Comparison of ENCODE assay signal across 9 cellular contexts in the genomic region with DNA sequence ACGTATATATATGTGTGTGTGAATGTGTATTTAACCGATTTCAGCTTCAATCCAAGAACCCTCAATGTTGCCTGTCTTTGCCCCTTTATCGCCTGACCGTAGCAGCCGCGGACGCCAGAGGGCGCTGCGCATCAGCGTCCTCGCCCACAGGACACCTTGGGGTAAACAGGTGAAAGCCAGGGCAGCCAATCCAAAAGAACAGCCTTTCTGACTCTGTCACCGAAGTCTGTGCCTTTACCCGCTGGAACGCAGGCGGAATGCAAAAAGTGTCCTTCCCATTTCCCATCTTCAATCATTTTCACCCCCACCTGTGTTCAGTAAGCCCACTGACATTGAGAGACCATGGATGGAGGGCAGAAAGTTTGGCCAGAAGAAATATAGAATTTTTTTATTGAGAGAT. TPM values are rescaled to one million over a fixed set of nuclear protein-coding genes. Genes with fewer than 3 reads are reported as not detected.
DNase-seq lines count a peak whose midpoint lies in the region; ATAC-seq and TF ChIP-seq lines count a peak whose summit lies in the region.
"Had no signal": no experiment of that assay in that cellular context is flagged by ENCODE, and none has a peak within 500 bp of the region (broad histone marks: within the 10 kb centered on the region; RNA-seq: fewer than 3 reads in every experiment).

No MANE protein-coding gene starts in this region.

- H3K9me3 Mint-ChIP-seq in Calu3 (ENCODE audit: low read depth, unreplicated experiment) (peaks cover 2% of the 10 kb centered on the region), nephron progenitor cell (no peaks in the 10 kb centered on the region)

- no peaks in the 10 kb centered on the region for H3F3A ChIP-seq in OCI-LY1 (ENCODE audit: insufficient read depth, low read length)

- DNase-seq in Calu3 (peak; percentile 92), mammary epithelial cell (peak; percentile 29), nephron progenitor cell (peak; percentile 78), putamen (ENCODE audit: low spot score) (no peak), MG63 (no peak)

- ATAC-seq in GM19023 (IDR thresholded peaks at IDR 0.05; ENCODE audit: unreplicated experiment) (peak; percentile 82), HG03066 (IDR thresholded peaks at IDR 0.05; ENCODE audit: low read depth, unreplicated experiment) (peak; percentile 65)

- no peaks in the 10 kb centered on the region for H3K79me2 ChIP-seq in OCI-LY1 (ENCODE audit: insufficient read depth, low read length)
- H3K79me2 ChIP-seq in mammary epithelial cell (ENCODE audit: insufficient read depth, low read length): no peaks in the 10 kb centered on the region

- peaks cover 9% of the 10 kb centered on the region for H3K4me1 Mint-ChIP-seq in Calu3 (ENCODE audit: low read depth, unreplicated experiment)
- H3K4me1 Mint-ChIP-seq in nephron progenitor cell: peaks cover 38% of the 10 kb centered on the region

- CTCF ChIA-PET in Calu3 (lab: Charles Lee) (interaction anchor here (0.6 to 1.1 kb wide), 8 partner anchors 10 to 302 kb away, joined by 3 to 7 read pairs (median 3); no protein-coding TSS in a partner anchor), mammary epithelial cell (lab: Charles Lee; ENCODE audit: low non-redundant PET) (no interaction called here)

- H3K27ac ChIP-seq in OCI-LY1 (ENCODE audit: low read depth, low read length, poor library complexity, severe bottlenecking) (no peak overlapping the region), mammary epithelial cell (ENCODE audit: insufficient read depth, low read depth, low read length) (no peak overlapping the region)

- H3K36me3 Mint-ChIP-seq in Calu3 (ENCODE audit: insufficient read depth, unreplicated experiment): no peaks in the 10 kb centered on the region
- H3K36me3 Mint-ChIP-seq in nephron progenitor cell (ENCODE audit: low read depth): no peaks in the 10 kb centered on the region

- H3K36me3 ChIP-seq in OCI-LY1 (ENCODE audit: insufficient read depth, low read length) (no peaks in the 10 kb centered on the region), mammary epithelial cell (ENCODE audit: insufficient read depth, low read length) (no peaks in the 10 kb centered on the region), MG63 (no peaks in the 10 kb centered on the region)

- no peak overlapping the region for H3K4me3 ChIP-seq in OCI-LY1 (ENCODE audit: low read depth, low read length, poor library complexity, severe bottlenecking)
- H3K4me3 ChIP-seq in mammary epithelial cell (replicated peaks in 1 of 3; ENCODE audit: insufficient read depth in 1 of 3, low read depth in 2 of 3, low read length in 3 of 3): no peak overlapping the region
- H3K4me3 ChIP-seq in MG63: no peak overlapping the region

- peak; percentile 96 for TF ChIP-seq CTCF in Calu3 (IDR thresholded peaks at IDR 0.05; ENCODE audit: unreplicated experiment)
- peak; percentile 96 for TF ChIP-seq CTCF in OCI-LY1 (IDR thresholded peaks at IDR 0.05; ENCODE audit: low read length)
- TF ChIP-seq CTCF in mammary epithelial cell (conservative IDR thresholded peaks at IDR 0.05 in 1 of 2, IDR thresholded peaks at IDR 0.05 in 1 of 2; ENCODE audit: extremely low read depth in 1 of 2, insufficient read depth in 1 of 2, low read depth in 1 of 2, low read length in 2 of 2): peak; percentile 78 to 81
- peak; percentile 89 for TF ChIP-seq CTCF in nephron progenitor cell (IDR thresholded peaks at IDR 0.05)

- H3K4me1 ChIP-seq in OCI-LY1 (ENCODE audit: insufficient read depth, low read length, severe bottlenecking) (no peaks in the 10 kb centered on the region), mammary epithelial cell (ENCODE audit: insufficient read depth, low read length) (no peaks in the 10 kb centered on the region)

- no peaks in the 10 kb centered on the region for H4K20me1 ChIP-seq in OCI-LY1 (ENCODE audit: insufficient read depth, low read length)
- no peaks in the 10 kb centered on the region for H4K20me1 ChIP-seq in mammary epithelial cell (ENCODE audit: insufficient read depth, low read length)

- H3K27me3 Mint-ChIP-seq in Calu3 (ENCODE audit: unreplicated experiment): peaks cover 45% of the 10 kb centered on the region
- H3K27me3 Mint-ChIP-seq in nephron progenitor cell (ENCODE audit: low read depth, poor library complexity): peaks cover 100% of the 10 kb centered on the region

- no peak overlapping the region for H2AFZ ChIP-seq in OCI-LY1 (ENCODE audit: low read length)
- H2AFZ ChIP-seq in mammary epithelial cell (ENCODE audit: low read depth, low read length): no peak overlapping the region

- dilution Hi-C loops in mammary epithelial cell (cut with HindIII; ENCODE audit: low sequenced_read_pairs): no loop called here

- in situ Hi-C loops in mammary epithelial cell (cut with MboI; ENCODE audit: low sequenced_read_pairs in 2 of 2): no loop called here

- H3K27me3 ChIP-seq in OCI-LY1 (ENCODE audit: insufficient read depth, low read length) (no peaks in the 10 kb centered on the region), mammary epithelial cell (ENCODE audit: insufficient read depth, low read length) (peaks cover 48% of the 10 kb centered on the region), MG63 (peaks cover 18% of the 10 kb centered on the region)

- no TSS peak for BruUV-seq in Calu3 (replicated peaks; lab: Mats Ljungman, UMichigan)
- no TSS peak for BruUV-seq in mammary epithelial cell (replicated peaks; lab: Mats Ljungman, UMichigan)

- H3K4me3 Mint-ChIP-seq in Calu3 (ENCODE audit: low read depth, unreplicated experiment) (peak overlapping the region; percentile 63), nephron progenitor cell (no peak overlapping the region)

- H3K9me2 ChIP-seq in OCI-LY1 (ENCODE audit: low read depth, low read length): no peaks in the 10 kb centered on the region

- H3K9ac ChIP-seq in OCI-LY1 (ENCODE audit: low read length) (no peak overlapping the region), mammary epithelial cell (ENCODE audit: insufficient read depth, low read length) (no peak overlapping the region)

- H3K27ac Mint-ChIP-seq in Calu3 (ENCODE audit: unreplicated experiment) (no peak overlapping the region), nephron progenitor cell (no peak overlapping the region)

- H3K9me3 ChIP-seq in OCI-LY1 (ENCODE audit: low read length) (no peaks in the 10 kb centered on the region), mammary epithelial cell (replicated peaks; ENCODE audit: insufficient read depth, low read length) (no peaks in the 10 kb centered on the region), MG63 (no peaks in the 10 kb centered on the region)

- intact Hi-C loops in Calu3 (cut with micrococcal nuclease; ENCODE audit: unreplicated experiment) (loop anchor here (1.0 to 5.0 kb wide), 6 partner anchors 53 to 385 kb away; no protein-coding TSS in a partner anchor), mammary epithelial cell (cut with micrococcal nuclease) (loop anchor here (5.0 kb wide), 2 partner anchors 285 to 1975 kb away; no protein-coding TSS in a partner anchor)

- H3K4me2 ChIP-seq in OCI-LY1 (ENCODE audit: low read length) (no peak overlapping the region), mammary epithelial cell (ENCODE audit: insufficient read depth, low read depth, low read length) (no peak overlapping the region)

- WGBS in mammary epithelial cell (ENCODE audit: low coverage, missing lambda C conversion rate): 3% methylated on average over 15 of the region's 15 CpGs

RNA-seq across cellular contexts. Expression of a gene that starts 3.6 kb away (rescaled TPM):
- total RNA-seq in Calu3 (2022) (not detected in 2 replicates), mammary epithelial cell (not detected)
- polyA plus RNA-seq in mammary epithelial cell: not detected
- not detected for polyA minus RNA-seq in mammary epithelial cell
- total RNA-seq in MG63 (2014; rRNA removed; shearing (Covaris generic); ENCODE audit: low replicate concordance): not detected in 2 replicates
- total RNA-seq: skeletal muscle tissue had no signal

Comparison
In these comparisons a context has a peak if more than half of its experiments do, and no peak if none do; other contexts are left out.
1. DNase-seq: peak in Calu3 (single experiment), mammary epithelial cell (single experiment) and nephron progenitor cell (single experiment); none in putamen (single experiment) and MG63 (single experiment).
2. Peak in every context shown above with its lines, with median percentiles within 50 percentile points of each other: CTCF ChIP-seq.